ENCODE assay signal across 1 cellular context in genomic region chr3:174547801-174548200, GRCh38.
TF ChIP-seq lines count a peak whose summit lies in the region.

No MANE protein-coding gene starts in this region.

TF ChIP-seq in SK-N-SH, 30 proteins besides CTCF, POLR2A, EP300 and RAD21 (continued from another document):
- TF ChIP-seq IRF3 (IDR thresholded peaks at IDR 0.05; ENCODE audit: low read depth, low read length) (no peak), FOXJ3 (CRISPR knock-in tag; IDR thresholded peaks at IDR 0.05) (no peak), NRF1 (IDR thresholded peaks at IDR 0.05; ENCODE audit: low read depth, low read length) (no peak)
TF ChIP-seq in SK-N-SH: peak in this region for 0.
